1 cellular context compared by ENCODE assay signal in genomic region chr11:118914957-118915356, GRCh38.
A peak's percentile ranks its signal among the peaks of the same experiment; 100 is the strongest.
TF ChIP-seq lines count a peak whose summit lies in the region.

No MANE protein-coding gene starts in this region.

TF ChIP-seq in HEK293, 187 proteins besides CTCF, POLR2A, EP300 and RAD21:
- 0 out of 2 replicates have a peak, but pooled peaks have one; percentile 21 for TF ChIP-seq ZBTB17 (tag by site-specific recombination; IDR thresholded peaks at IDR 0.05)
